In the genomic region with DNA sequence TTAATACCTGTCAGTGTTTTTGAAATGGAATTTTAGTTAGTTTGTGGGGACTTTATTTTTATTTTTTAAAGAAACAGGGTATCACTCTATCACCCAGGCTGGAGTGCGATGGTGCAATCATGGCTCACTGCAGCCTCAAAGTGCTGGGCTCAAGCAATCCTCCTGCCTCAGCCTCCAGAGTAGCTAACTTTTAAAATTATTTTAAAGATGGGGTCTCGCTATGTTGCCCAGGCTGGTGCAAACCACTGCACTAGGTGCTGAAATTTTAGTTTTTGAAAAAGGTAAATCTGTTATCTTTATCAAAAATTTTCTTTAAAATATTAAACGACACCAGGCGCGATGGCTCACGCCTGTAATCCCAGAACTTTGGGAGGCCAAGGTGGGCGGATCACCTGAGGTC, we compare ENCODE assay signal across 9 cellular contexts.
"Had no signal": no experiment of that assay in that cellular context is flagged by ENCODE, and none has a peak within 500 bp of the region (broad histone marks: within the 10 kb centered on the region; RNA-seq: fewer than 3 reads in every experiment).

No MANE protein-coding gene starts in this region.

- H3K27ac Mint-ChIP-seq: GM23338, H9 had no signal

- H3K27ac ChIP-seq: HL-60, KMS-11 had no signal

- H3K9me3 Mint-ChIP-seq: GM23338, H9 had no signal

- H3K4me2 ChIP-seq: GM23338, KMS-11 had no signal

- DNase-seq: H9, HCEC 1CT, IMR-90, KBM-7 had no signal

- ATAC-seq: GM23338 had no signal

- FAIRE-seq: H1, H54 had no signal

- H3K4me3 ChIP-seq: GM23338 had no signal

- H2AFZ ChIP-seq: GM23338 had no signal

- H3K9ac ChIP-seq: KMS-11 had no signal

- H3K4me3 Mint-ChIP-seq: GM23338, H9 had no signal
